ENCODE assay signal across 32 cellular contexts in genomic region chr6:159232751-159233150, GRCh38.
"Had no signal": no experiment of that assay in that cellular context is flagged by ENCODE, and none has a peak within 500 bp of the region (broad histone marks: within the 10 kb centered on the region; RNA-seq: fewer than 3 reads in every experiment).

No MANE protein-coding gene starts in this region.

- H3K27me3 ChIP-seq: ascending aorta had no signal

- H3K4me1 Mint-ChIP-seq: activated B cell treated with CpG ODN at 0.5 μM for 24 hours; activated CD4-positive, alpha-beta memory T cell treated with anti-CD3 and anti-CD28 coated beads, Interleukin-2, amount 10 ng/mL, durations not matched to agents 7 days and 5 days; activated CD4-positive, alpha-beta T cell treated with anti-CD3 and anti-CD28 coated beads, Interleukin-2, amount 10 ng/mL, durations not matched to agents 7 days and 5 days; activated CD8-positive, alpha-beta memory T cell treated with anti-CD3 and anti-CD28 coated beads, Interleukin-2, amount 10 ng/mL, durations not matched to agents 7 days and 5 days; activated naive CD4-positive, alpha-beta T cell treated with anti-CD3 and anti-CD28 coated beads, Interleukin-2, amount 10 ng/mL, durations not matched to agents 7 days and 5 days; activated naive CD8-positive, alpha-beta T cell treated with anti-CD3 and anti-CD28 coated beads, Interleukin-2, amount 10 ng/mL, durations not matched to agents 7 days and 5 days; activated naive CD8-positive, alpha-beta T cell treated with anti-CD3 and anti-CD28 coated beads, Interleukin-2, amount 50 U/mL, for 24 hours had no signal

- H3K36me3 ChIP-seq: ascending aorta, cardiac muscle cell, WERI-Rb-1 had no signal

- ATAC-seq: activated CD8-positive, alpha-beta memory T cell treated with anti-CD3 and anti-CD28 coated beads, Interleukin-2, amount 10 ng/mL, durations not matched to agents 7 days and 5 days; activated CD8-positive, alpha-beta T cell treated with anti-CD3 and anti-CD28 coated beads, Interleukin-2, amount 10 ng/mL, durations not matched to agents 7 days and 5 days; activated naive CD8-positive, alpha-beta T cell treated with anti-CD3 and anti-CD28 coated beads, Interleukin-2, amount 50 U/mL, for 24 hours; T-cell; T-helper 17 cell had no signal

- H3K4me1 ChIP-seq: ascending aorta had no signal

- H3K27ac ChIP-seq: ascending aorta, cardiac muscle cell, WERI-Rb-1 had no signal

- H3K27ac Mint-ChIP-seq: activated B cell treated with CpG ODN at 0.5 μM for 24 hours; activated CD4-positive, alpha-beta memory T cell treated with anti-CD3 and anti-CD28 coated beads, Interleukin-2, amount 10 ng/mL, durations not matched to agents 7 days and 5 days; activated CD4-positive, alpha-beta T cell treated with anti-CD3 and anti-CD28 coated beads, Interleukin-2, amount 10 ng/mL, durations not matched to agents 7 days and 5 days; activated CD8-positive, alpha-beta memory T cell treated with anti-CD3 and anti-CD28 coated beads, Interleukin-2, amount 10 ng/mL, durations not matched to agents 7 days and 5 days; activated CD8-positive, alpha-beta T cell treated with anti-CD3 and anti-CD28 coated beads, Interleukin-2, amount 10 ng/mL, durations not matched to agents 7 days and 5 days; activated naive CD4-positive, alpha-beta T cell treated with anti-CD3 and anti-CD28 coated beads, Interleukin-2, amount 10 ng/mL, durations not matched to agents 7 days and 5 days; activated naive CD4-positive, alpha-beta T cell treated with anti-CD3 and anti-CD28 coated beads, Interleukin-2, amount 50 U/mL, for 24 hours; activated naive CD8-positive, alpha-beta T cell; activated naive CD8-positive, alpha-beta T cell treated with anti-CD3 and anti-CD28 coated beads, Interleukin-2, amount 10 ng/mL, durations not matched to agents 7 days and 5 days; activated naive CD8-positive, alpha-beta T cell treated with anti-CD3 and anti-CD28 coated beads, Interleukin-2, amount 50 U/mL, for 24 hours; activated T-cell treated with anti-CD3 and anti-CD28 coated beads, Interleukin-2, amount 50 U/mL, for 24 hours; activated T-helper 2 cell treated with anti-CD3 and anti-CD28 coated beads, Interferon-gamma antibody, Interleukin-2, Interleukin-4, amounts not matched to agents 10 μg/mL and 5 μg/mL and 100 μg/mL, durations not matched to agents 14 hours and 24 hours and 36 hours; brain; T-cell; T-helper 17 cell had no signal

- H3K4me3 ChIP-seq: ascending aorta, cardiac muscle cell had no signal

- H3K36me3 Mint-ChIP-seq: activated CD8-positive, alpha-beta memory T cell treated with anti-CD3 and anti-CD28 coated beads, Interleukin-2, amount 10 ng/mL, durations not matched to agents 7 days and 5 days; activated naive CD4-positive, alpha-beta T cell treated with anti-CD3 and anti-CD28 coated beads, Interleukin-2, amount 10 ng/mL, durations not matched to agents 7 days and 5 days; activated naive CD4-positive, alpha-beta T cell treated with anti-CD3 and anti-CD28 coated beads, Interleukin-2, amount 50 U/mL, for 24 hours; activated naive CD8-positive, alpha-beta T cell; activated naive CD8-positive, alpha-beta T cell treated with anti-CD3 and anti-CD28 coated beads, Interleukin-2, amount 10 ng/mL, durations not matched to agents 7 days and 5 days; brain; T-cell had no signal

- H3K9me3 Mint-ChIP-seq: activated B cell treated with CpG ODN at 0.5 μM for 24 hours; activated CD4-positive, alpha-beta memory T cell treated with anti-CD3 and anti-CD28 coated beads, Interleukin-2, amount 10 ng/mL, durations not matched to agents 7 days and 5 days; activated CD4-positive, alpha-beta T cell treated with anti-CD3 and anti-CD28 coated beads, Interleukin-2, amount 10 ng/mL, durations not matched to agents 7 days and 5 days; activated naive CD4-positive, alpha-beta T cell treated with anti-CD3 and anti-CD28 coated beads, Interleukin-2, amount 10 ng/mL, durations not matched to agents 7 days and 5 days; activated naive CD4-positive, alpha-beta T cell treated with anti-CD3 and anti-CD28 coated beads, Interleukin-2, amount 50 U/mL, for 24 hours; activated naive CD8-positive, alpha-beta T cell treated with anti-CD3 and anti-CD28 coated beads, Interleukin-2, amount 10 ng/mL, durations not matched to agents 7 days and 5 days; activated naive CD8-positive, alpha-beta T cell treated with anti-CD3 and anti-CD28 coated beads, Interleukin-2, amount 50 U/mL, for 24 hours; activated T-cell treated with anti-CD3 and anti-CD28 coated beads, Interleukin-2, amount 50 U/mL, for 24 hours; activated T-helper 2 cell treated with anti-CD3 and anti-CD28 coated beads, Interferon-gamma antibody, Interleukin-2, Interleukin-4, amounts not matched to agents 10 μg/mL and 5 μg/mL and 100 μg/mL, durations not matched to agents 14 hours and 24 hours and 36 hours; central memory CD8-positive, alpha-beta T cell; T-cell had no signal

- DNase-seq: activated B cell treated with CpG ODN at 0.5 μM for 24 hours; activated CD4-positive, alpha-beta memory T cell treated with anti-CD3 and anti-CD28 coated beads, Interleukin-2, amount 10 ng/mL, durations not matched to agents 7 days and 5 days; activated CD4-positive, alpha-beta T cell treated with anti-CD3 and anti-CD28 coated beads for 4 hours; activated CD4-positive, alpha-beta T cell treated with anti-CD3 and anti-CD28 coated beads, Interleukin-2, amount 10 ng/mL, durations not matched to agents 7 days and 5 days; activated CD4-positive, alpha-beta T cell treated with anti-CD3 and anti-CD28 coated beads, Interleukin-2, amount 50 U/mL, for 48 hours; activated CD4-positive, CD25-positive, alpha-beta regulatory T cell treated with anti-CD3 and anti-CD28 coated beads, Interleukin-2, amount 50 U/mL, for 72 hours; activated CD8-positive, alpha-beta memory T cell treated with anti-CD3 and anti-CD28 coated beads for 24 hours; activated CD8-positive, alpha-beta memory T cell treated with anti-CD3 and anti-CD28 coated beads, Interleukin-2, amount 10 ng/mL, durations not matched to agents 7 days and 5 days; activated CD8-positive, alpha-beta memory T cell treated with anti-CD3 and anti-CD28 coated beads, Interleukin-2, amount 50 U/mL, for 48 hours; activated CD8-positive, alpha-beta T cell treated with anti-CD3 and anti-CD28 coated beads, Interleukin-2, amount 10 ng/mL, durations not matched to agents 7 days and 5 days; activated effector memory CD4-positive, alpha-beta T cell treated with Interleukin-2 at 50 U/mL for 16 hours; activated gamma-delta T cell; activated naive CD4-positive, alpha-beta T cell treated with anti-CD3 and anti-CD28 coated beads, Interleukin-2, amount 10 ng/mL, durations not matched to agents 7 days and 5 days; activated naive CD4-positive, alpha-beta T cell treated with Interleukin-2 at 50 U/mL for 16 hours; activated naive CD8-positive, alpha-beta T cell treated with anti-CD3 and anti-CD28 coated beads, Interleukin-2, amount 10 ng/mL, durations not matched to agents 7 days and 5 days; activated naive CD8-positive, alpha-beta T cell treated with anti-CD3 and anti-CD28 coated beads, Interleukin-2, amount 50 U/mL, for 24 hours; activated T-cell treated with anti-CD3 and anti-CD28 coated beads, Interleukin-2, amount 50 U/mL, for 24 hours; activated T-cell treated with anti-CD3 and anti-CD28 coated beads, Interleukin-2, amount 50 U/mL, for 48 hours; amygdala; anterior cingulate cortex; caudate nucleus; T-cell; T-helper 17 cell; T-helper 9 cell; WERI-Rb-1 had no signal

- H3K4me3 Mint-ChIP-seq: activated B cell treated with CpG ODN at 0.5 μM for 24 hours; activated CD4-positive, alpha-beta memory T cell treated with anti-CD3 and anti-CD28 coated beads, Interleukin-2, amount 10 ng/mL, durations not matched to agents 7 days and 5 days; activated CD4-positive, alpha-beta T cell treated with anti-CD3 and anti-CD28 coated beads, Interleukin-2, amount 10 ng/mL, durations not matched to agents 7 days and 5 days; activated CD8-positive, alpha-beta memory T cell treated with anti-CD3 and anti-CD28 coated beads, Interleukin-2, amount 10 ng/mL, durations not matched to agents 7 days and 5 days; activated CD8-positive, alpha-beta T cell treated with anti-CD3 and anti-CD28 coated beads, Interleukin-2, amount 10 ng/mL, durations not matched to agents 7 days and 5 days; activated naive CD4-positive, alpha-beta T cell treated with anti-CD3 and anti-CD28 coated beads, Interleukin-2, amount 10 ng/mL, durations not matched to agents 7 days and 5 days; activated naive CD4-positive, alpha-beta T cell treated with anti-CD3 and anti-CD28 coated beads, Interleukin-2, amount 50 U/mL, for 24 hours; activated naive CD8-positive, alpha-beta T cell; activated naive CD8-positive, alpha-beta T cell treated with anti-CD3 and anti-CD28 coated beads, Interleukin-2, amount 10 ng/mL, durations not matched to agents 7 days and 5 days; activated naive CD8-positive, alpha-beta T cell treated with anti-CD3 and anti-CD28 coated beads, Interleukin-2, amount 50 U/mL, for 24 hours; activated T-cell treated with anti-CD3 and anti-CD28 coated beads, Interleukin-2, amount 50 U/mL, for 24 hours; brain; central memory CD8-positive, alpha-beta T cell; T-cell; T-helper 17 cell had no signal

- H3K9me3 ChIP-seq: ascending aorta had no signal
